In genomic region chr13:102718746-102719145, GRCh38 we compare ENCODE assay signal across 30 cellular contexts. TPM values are rescaled to one million over a fixed set of nuclear protein-coding genes. Genes with fewer than 3 reads are reported as not detected.
"Had no signal": no experiment of that assay in that cellular context is flagged by ENCODE, and none has a peak within 500 bp of the region (broad histone marks: within the 10 kb centered on the region; RNA-seq: fewer than 3 reads in every experiment).

No MANE protein-coding gene starts in this region.

- DNase-seq: activated CD4-positive, alpha-beta memory T cell treated with anti-CD3 and anti-CD28 coated beads for 36 hours; activated CD4-positive, alpha-beta T cell treated with anti-CD3 and anti-CD28 coated beads for 48 hours; activated gamma-delta T cell treated with Interleukin-2 at 50 U/mL for 16 hours; activated naive CD8-positive, alpha-beta T cell treated with anti-CD3 and anti-CD28 coated beads, Interleukin-2, amount 50 U/mL, for 24 hours; activated T-cell treated with anti-CD3 and anti-CD28 coated beads, Interleukin-2, amount 50 U/mL, for 4 hours; dermis blood vessel endothelial cell; effector CD4-positive, alpha-beta T cell; head of caudate nucleus; hippocampal formation; left cardiac atrium; left ventricle myocardium superior; mammary epithelial cell; pancreas; stimulated activated CD4-positive, alpha-beta T cell treated with anti-CD3 and anti-CD28 coated beads, Interleukin-12 subunit alpha, Interleukin-12 subunit beta, amount 100 ng/mL, for 4 hours; stimulated activated CD4-positive, alpha-beta T cell treated with anti-CD3 and anti-CD28 coated beads, Interleukin-4, amount 100 ng/mL, for 1 hour; stimulated activated naive CD8-positive, alpha-beta T cell treated with anti-CD3 and anti-CD28 coated beads, Interleukin-15, Interleukin-2, amounts not matched to agents 100 U/mL and 50 U/mL, for 24 hours; T-helper 1 cell; testis; trophoblast cell; WERI-Rb-1 had no signal

- H3K27me3 ChIP-seq: esophagus muscularis mucosa, pancreas, right atrium auricular region, testis had no signal

- H3K4me3 Mint-ChIP-seq: activated CD4-positive, alpha-beta memory T cell treated with anti-CD3 and anti-CD28 coated beads for 36 hours; activated naive CD4-positive, alpha-beta T cell treated with anti-CD3 and anti-CD28 coated beads, Interleukin-2, amount 50 U/mL, for 24 hours; activated naive CD8-positive, alpha-beta T cell treated with anti-CD3 and anti-CD28 coated beads, Interleukin-2, amount 50 U/mL, for 24 hours; activated T-cell treated with anti-CD3 and anti-CD28 coated beads, Interleukin-2, amount 50 U/mL, for 4 hours; activated T-helper 17 cell treated with anti-CD3 and anti-CD28 coated beads, Interleukin-2, amount 50 U/mL, for 72 hours; central memory CD8-positive, alpha-beta T cell; nephron had no signal

- H3K36me3 ChIP-seq: esophagus muscularis mucosa, pancreas, right atrium auricular region, WERI-Rb-1 had no signal

- H3K4me1 Mint-ChIP-seq: activated naive CD4-positive, alpha-beta T cell treated with anti-CD3 and anti-CD28 coated beads, Interleukin-2, amount 50 U/mL, for 24 hours; activated naive CD8-positive, alpha-beta T cell treated with anti-CD3 and anti-CD28 coated beads, Interleukin-2, amount 50 U/mL, for 24 hours; activated T-helper 17 cell treated with anti-CD3 and anti-CD28 coated beads, Interleukin-2, amount 50 U/mL, for 72 hours; central memory CD8-positive, alpha-beta T cell had no signal

- H3K36me3 Mint-ChIP-seq: activated CD4-positive, alpha-beta memory T cell treated with anti-CD3 and anti-CD28 coated beads for 36 hours; activated naive CD4-positive, alpha-beta T cell treated with anti-CD3 and anti-CD28 coated beads, Interleukin-2, amount 50 U/mL, for 24 hours had no signal

- H3K27ac Mint-ChIP-seq: activated CD4-positive, alpha-beta memory T cell treated with anti-CD3 and anti-CD28 coated beads for 36 hours; activated naive CD4-positive, alpha-beta T cell treated with anti-CD3 and anti-CD28 coated beads, Interleukin-2, amount 50 U/mL, for 24 hours; activated naive CD8-positive, alpha-beta T cell treated with anti-CD3 and anti-CD28 coated beads, Interleukin-2, amount 50 U/mL, for 24 hours; activated T-helper 17 cell treated with anti-CD3 and anti-CD28 coated beads, Interleukin-2, amount 50 U/mL, for 72 hours; nephron had no signal

- H3K9me3 Mint-ChIP-seq: activated CD4-positive, alpha-beta memory T cell treated with anti-CD3 and anti-CD28 coated beads for 36 hours; activated naive CD4-positive, alpha-beta T cell treated with anti-CD3 and anti-CD28 coated beads, Interleukin-2, amount 50 U/mL, for 24 hours; activated naive CD8-positive, alpha-beta T cell treated with anti-CD3 and anti-CD28 coated beads, Interleukin-2, amount 50 U/mL, for 24 hours; activated T-cell treated with anti-CD3 and anti-CD28 coated beads, Interleukin-2, amount 50 U/mL, for 4 hours; activated T-helper 17 cell treated with anti-CD3 and anti-CD28 coated beads, Interleukin-2, amount 50 U/mL, for 72 hours; central memory CD8-positive, alpha-beta T cell had no signal

- H3K9me3 ChIP-seq: esophagus muscularis mucosa, pancreas, right atrium auricular region, testis had no signal

- ATAC-seq: activated CD4-positive, CD25-positive, alpha-beta regulatory T cell treated with anti-CD3 and anti-CD28 coated beads, Interleukin-2, amount 50 U/mL, for 24 hours; activated naive CD8-positive, alpha-beta T cell treated with anti-CD3 and anti-CD28 coated beads, Interleukin-2, amount 50 U/mL, for 24 hours; activated T-cell treated with anti-CD3 and anti-CD28 coated beads, Interleukin-2, amount 50 U/mL, for 4 hours; activated T-helper 17 cell treated with anti-CD3 and anti-CD28 coated beads, Interleukin-2, amount 50 U/mL, for 72 hours; left cardiac atrium; left ventricle myocardium superior; pancreas; stimulated activated naive CD8-positive, alpha-beta T cell treated with anti-CD3 and anti-CD28 coated beads, Interleukin-15, Interleukin-2, amounts not matched to agents 100 U/mL and 50 U/mL, for 24 hours had no signal

- H3K4me1 ChIP-seq: esophagus muscularis mucosa, pancreas, right atrium auricular region, testis had no signal

- H3K27me3 Mint-ChIP-seq: activated CD4-positive, alpha-beta memory T cell treated with anti-CD3 and anti-CD28 coated beads for 36 hours; activated naive CD8-positive, alpha-beta T cell treated with anti-CD3 and anti-CD28 coated beads, Interleukin-2, amount 50 U/mL, for 24 hours had no signal

- H3K4me3 ChIP-seq: esophagus muscularis mucosa, pancreas, right atrium auricular region, testis had no signal

- H3K27ac ChIP-seq: esophagus muscularis mucosa, pancreas, right atrium auricular region, testis, WERI-Rb-1 had no signal

RNA-seq across cellular contexts. Expression of gene METTL21C, which starts 23.9 kb away (rescaled TPM):
- total RNA-seq: activated CD4-positive, alpha-beta memory T cell treated with anti-CD3 and anti-CD28 coated beads for 36 hours; activated T-cell treated with anti-CD3 and anti-CD28 coated beads, Interleukin-2, amount 50 U/mL, for 4 hours; activated T-helper 17 cell treated with anti-CD3 and anti-CD28 coated beads, Interleukin-2, amount 50 U/mL, for 72 hours; bronchial epithelial cell; dermis blood vessel endothelial cell; esophagus muscularis mucosa; left cardiac atrium; left ventricle myocardium superior; mammary epithelial cell; pancreas; pulmonary artery endothelial cell; right atrium auricular region had no signal
- polyA plus RNA-seq: keratinocyte, mammary epithelial cell, pancreas had no signal
